In the genomic region with DNA sequence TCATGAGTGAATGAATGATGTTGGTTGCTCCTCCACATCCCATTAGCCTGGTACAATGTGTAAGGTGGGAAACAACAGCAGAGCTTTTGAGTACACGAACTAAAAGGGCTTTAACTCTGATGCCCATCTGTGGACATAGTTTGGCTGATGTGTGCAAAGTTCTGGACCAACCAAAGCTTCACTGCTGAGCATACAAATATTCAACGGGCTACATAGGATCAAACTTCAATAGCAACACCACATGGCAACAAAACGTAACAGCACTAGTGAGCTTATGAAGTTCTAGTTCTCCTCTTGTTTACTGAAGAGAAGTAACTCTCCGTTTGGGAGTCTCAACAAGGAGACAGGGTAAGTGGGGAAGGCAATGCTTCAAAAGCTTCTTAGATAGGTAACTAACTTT, we compare ENCODE assay signal across 35 cellular contexts. TPM values are rescaled to one million over a fixed set of nuclear protein-coding genes. Genes with fewer than 3 reads are reported as not detected.
DNase-seq lines count a peak whose midpoint lies in the region; ATAC-seq and TF ChIP-seq lines count a peak whose summit lies in the region.
"Had no signal": no experiment of that assay in that cellular context is flagged by ENCODE, and none has a peak within 500 bp of the region (broad histone marks: within the 10 kb centered on the region; RNA-seq: fewer than 3 reads in every experiment).

No MANE protein-coding gene starts in this region.

- peaks cover 12% of the 10 kb centered on the region for H3K36me3 Mint-ChIP-seq in activated CD4-positive, alpha-beta T cell treated with anti-CD3 and anti-CD28 coated beads, Interleukin-2, amount 10 ng/mL, durations not matched to agents 24 days and 14 days (ENCODE audit: low read depth)
- H3K36me3 Mint-ChIP-seq in activated CD4-positive, alpha-beta T cell treated with anti-CD3 and anti-CD28 coated beads for 36 hours (ENCODE audit: low read depth): peaks cover 13% of the 10 kb centered on the region

- no peak overlapping the region for H3K27ac Mint-ChIP-seq in activated CD4-positive, alpha-beta T cell treated with anti-CD3 and anti-CD28 coated beads, Interleukin-2, amount 10 ng/mL, durations not matched to agents 24 days and 14 days
- H3K27ac Mint-ChIP-seq in activated CD4-positive, alpha-beta T cell treated with anti-CD3 and anti-CD28 coated beads for 36 hours: no peak overlapping the region
- H3K27ac Mint-ChIP-seq: activated T-cell treated with anti-CD3 and anti-CD28 coated beads, Interleukin-2, amount 50 U/mL, for 72 hours; CD4-positive, alpha-beta memory T cell; naive thymus-derived CD8-positive, alpha-beta T cell; stimulated activated naive CD8-positive, alpha-beta T cell treated with anti-CD3 and anti-CD28 coated beads, Interleukin-15, amount 100 ng/mL, for 72 hours had no signal

- intact Hi-C loops in activated CD4-positive, alpha-beta T cell treated with anti-CD3 and anti-CD28 coated beads, Interleukin-2, amount 10 ng/mL, durations not matched to agents 24 days and 14 days (cut with micrococcal nuclease): no loop called here
- intact Hi-C loops in activated CD4-positive, alpha-beta T cell treated with anti-CD3 and anti-CD28 coated beads for 36 hours (cut with DNase I, micrococcal nuclease): no loop called here

- no peak overlapping the region for H3K27ac ChIP-seq in VCaP
- H3K27ac ChIP-seq: heart left ventricle, Peyer's patch, prostate gland, SJCRH30, thoracic aorta, uterus had no signal

- POLR2A ChIA-PET in activated CD4-positive, alpha-beta T cell treated with anti-CD3 and anti-CD28 coated beads for 36 hours (lab: Charles Lee): no interaction called here

- no peak overlapping the region for H3K4me3 Mint-ChIP-seq in activated CD4-positive, alpha-beta T cell treated with anti-CD3 and anti-CD28 coated beads, Interleukin-2, amount 10 ng/mL, durations not matched to agents 24 days and 14 days
- H3K4me3 Mint-ChIP-seq in activated CD4-positive, alpha-beta T cell treated with anti-CD3 and anti-CD28 coated beads for 36 hours: no peak overlapping the region
- H3K4me3 Mint-ChIP-seq: activated T-cell treated with anti-CD3 and anti-CD28 coated beads, Interleukin-2, amount 50 U/mL, for 72 hours; CD4-positive, alpha-beta memory T cell; central memory CD8-positive, alpha-beta T cell; naive thymus-derived CD8-positive, alpha-beta T cell; stimulated activated naive CD8-positive, alpha-beta T cell treated with anti-CD3 and anti-CD28 coated beads, Interleukin-15, amount 100 ng/mL, for 72 hours had no signal

- CTCF ChIA-PET in activated CD4-positive, alpha-beta T cell treated with anti-CD3 and anti-CD28 coated beads for 36 hours (lab: Charles Lee): interaction anchor here (0.5 to 1.0 kb wide), 3 partner anchors 21 to 481 kb away, joined by 3 read pairs; a partner anchor contains a TSS

- peaks cover 7% of the 10 kb centered on the region for H3K4me1 Mint-ChIP-seq in activated CD4-positive, alpha-beta T cell treated with anti-CD3 and anti-CD28 coated beads, Interleukin-2, amount 10 ng/mL, durations not matched to agents 24 days and 14 days
- H3K4me1 Mint-ChIP-seq in activated CD4-positive, alpha-beta T cell treated with anti-CD3 and anti-CD28 coated beads for 36 hours: peaks cover 23% of the 10 kb centered on the region

- H3K27me3 Mint-ChIP-seq in activated CD4-positive, alpha-beta T cell treated with anti-CD3 and anti-CD28 coated beads, Interleukin-2, amount 10 ng/mL, durations not matched to agents 24 days and 14 days: no peaks in the 10 kb centered on the region
- H3K27me3 Mint-ChIP-seq in activated CD4-positive, alpha-beta T cell treated with anti-CD3 and anti-CD28 coated beads for 36 hours: no peaks in the 10 kb centered on the region
- H3K27me3 Mint-ChIP-seq: CD4-positive, alpha-beta memory T cell; central memory CD8-positive, alpha-beta T cell; naive thymus-derived CD8-positive, alpha-beta T cell; stimulated activated naive CD8-positive, alpha-beta T cell treated with anti-CD3 and anti-CD28 coated beads, Interleukin-15, amount 100 ng/mL, for 72 hours had no signal

- TF ChIP-seq CTCF in VCaP (conservative IDR thresholded peaks at IDR 0.05): 0 out of 2 replicates have a peak, but pooled peaks have one; percentile 11

- H3K9me3 Mint-ChIP-seq in activated CD4-positive, alpha-beta T cell treated with anti-CD3 and anti-CD28 coated beads, Interleukin-2, amount 10 ng/mL, durations not matched to agents 24 days and 14 days: no peaks in the 10 kb centered on the region
- peaks cover 5% of the 10 kb centered on the region for H3K9me3 Mint-ChIP-seq in activated CD4-positive, alpha-beta T cell treated with anti-CD3 and anti-CD28 coated beads for 36 hours (ENCODE audit: low read depth)

- no peak for ATAC-seq in activated CD4-positive, alpha-beta T cell treated with anti-CD3 and anti-CD28 coated beads for 36 hours
- ATAC-seq in left lobe of liver: peak; percentile 23
- ATAC-seq in HG03045 (IDR thresholded peaks at IDR 0.05; ENCODE audit: unreplicated experiment): no peak
- ATAC-seq: activated T-cell treated with anti-CD3 and anti-CD28 coated beads, Interleukin-2, amount 50 U/mL, for 72 hours; esophagus mucosa; heart left ventricle; naive thymus-derived CD8-positive, alpha-beta T cell; sciatic nerve; stimulated activated naive CD8-positive, alpha-beta T cell treated with anti-CD3 and anti-CD28 coated beads, Interleukin-15, amount 100 ng/mL, for 72 hours had no signal

- peak; percentile 34 for DNase-seq in activated CD4-positive, alpha-beta T cell treated with anti-CD3 and anti-CD28 coated beads, Interleukin-2, amount 10 ng/mL, durations not matched to agents 24 days and 14 days
- DNase-seq in activated CD4-positive, alpha-beta T cell treated with anti-CD3 and anti-CD28 coated beads for 36 hours: no peak
- DNase-seq in Kasumi-1 (lab: John Stamatoyannopoulos, UW): peak; percentile 23 to 29
- no peak for DNase-seq in left lobe of liver (ENCODE audit: low spot score)
- DNase-seq in HuH-7.5 (ENCODE audit: low spot score): no peak
- DNase-seq in NCI-H69 (lab: John Stamatoyannopoulos, UW): no peak
- DNase-seq: activated CD4-positive, alpha-beta T cell treated with anti-CD3 and anti-CD28 coated beads, Interleukin-2, amount 50 U/mL, for 48 hours; activated naive CD4-positive, alpha-beta T cell; activated T-cell treated with anti-CD3 and anti-CD28 coated beads, Interleukin-2, amount 50 U/mL, for 72 hours; CD4-positive, alpha-beta memory T cell; dermis blood vessel endothelial cell; EL; foreskin melanocyte; HCEC 1CT; heart left ventricle; KBM-7; kidney; naive thymus-derived CD8-positive, alpha-beta T cell; NCI-H1436 treated with DMSO at 0.1 percent for 48 hours; NCI-H345; occipital lobe; Peyer's patch; SJCRH30; stimulated activated CD4-positive, alpha-beta T cell treated with anti-CD3 and anti-CD28 coated beads, Interleukin-12 subunit alpha, Interleukin-12 subunit beta, amount 100 ng/mL, for 4 hours; stimulated activated CD4-positive, alpha-beta T cell treated with anti-CD3 and anti-CD28 coated beads, Interleukin-2, amount 100 ng/mL, for 48 hours; stimulated activated naive CD8-positive, alpha-beta T cell treated with anti-CD3 and anti-CD28 coated beads, Interleukin-15, amount 100 ng/mL, for 72 hours; T-helper 1 cell; uterus had no signal

RNA-seq across cellular contexts. Expression of a gene that starts 20.4 kb away (rescaled TPM):
- total RNA-seq in activated CD4-positive, alpha-beta T cell treated with anti-CD3 and anti-CD28 coated beads, Interleukin-2, amount 10 ng/mL, durations not matched to agents 24 days and 14 days: 16.9 and 22.2 TPM in 2 replicates
- total RNA-seq in activated CD4-positive, alpha-beta T cell treated with anti-CD3 and anti-CD28 coated beads for 36 hours: 10 to 100 TPM; 14.9 to 18.5 TPM
- 12.4 TPM for total RNA-seq in left lobe of liver

RNA-seq across cellular contexts. Expression of a gene that starts 56.4 kb away (rescaled TPM):
- total RNA-seq in activated CD4-positive, alpha-beta T cell treated with anti-CD3 and anti-CD28 coated beads, Interleukin-2, amount 10 ng/mL, durations not matched to agents 24 days and 14 days: 0.19 and 0.31 TPM in 2 replicates
- under 1 TPM; 0.26 to 0.37 TPM for total RNA-seq in activated CD4-positive, alpha-beta T cell treated with anti-CD3 and anti-CD28 coated beads for 36 hours
- 0.20 TPM for total RNA-seq in left lobe of liver

Comparison
In these comparisons a context has a peak if more than half of its experiments do, and no peak if none do; other contexts are left out.
1. DNase-seq: peak in activated CD4-positive, alpha-beta T cell treated with anti-CD3 and anti-CD28 coated beads, Interleukin-2, amount 10 ng/mL, durations not matched to agents 24 days and 14 days (single experiment) and Kasumi-1 (2 of 2); none in activated CD4-positive, alpha-beta T cell treated with anti-CD3 and anti-CD28 coated beads for 36 hours (single experiment), left lobe of liver (single experiment), HuH-7.5 (single experiment) and NCI-H69 (single experiment).